8 cellular contexts compared by ENCODE assay signal in genomic region chr11:33802414-33802950, GRCh38. TPM values are rescaled to one million over a fixed set of nuclear protein-coding genes. Genes with fewer than 3 reads are reported as not detected.
DNase-seq lines count a peak whose midpoint lies in the region; ATAC-seq and TF ChIP-seq lines count a peak whose summit lies in the region.

No MANE protein-coding gene starts in this region.

- peak overlapping the region; percentile 39 to 65 for H3K4me3 ChIP-seq in Panc1 (ENCODE audit: low read depth in 2 of 2, low read length in 2 of 2)

- peak; percentile 97 for ATAC-seq in Panc1
- peak; percentile 87 for ATAC-seq in left lobe of liver
- peak; percentile 86 for ATAC-seq in stimulated activated effector memory CD8-positive, alpha-beta T cell treated with anti-CD3 and anti-CD28 coated beads, Interleukin-12 subunit alpha, Interleukin-12 subunit beta, amount 100 ng/mL, for 72 hours
- ATAC-seq in HG03378 (IDR thresholded peaks at IDR 0.05; ENCODE audit: unreplicated experiment), result no peak
- ATAC-seq in HG03457 (IDR thresholded peaks at IDR 0.05; ENCODE audit: unreplicated experiment), result no peak

- TF ChIP-seq CTCF in Panc1 (IDR thresholded peaks at IDR 0.05), result no peak

- intact Hi-C loops in Panc1 (cut with micrococcal nuclease; ENCODE audit: unreplicated experiment), result no loop called here

- peak; percentile 50 for DNase-seq in DMS79 (lab: John Stamatoyannopoulos, UW)
- peak; percentile 15 for DNase-seq in HuH-7 (ENCODE audit: low spot score)
- DNase-seq in Panc1 (ENCODE audit: low read depth, low spot score), result peak; percentile 61
- DNase-seq in dedifferentiated amniotic fluid mesenchymal stem cell (ENCODE audit: extremely low spot score), result peak; percentile 58
- DNase-seq in left lobe of liver (ENCODE audit: low spot score), result no peak
- peak in 1 of 2 donors; percentile 49 for DNase-seq in stimulated activated effector memory CD8-positive, alpha-beta T cell treated with anti-CD3 and anti-CD28 coated beads, Interleukin-12 subunit alpha, Interleukin-12 subunit beta, amount 100 ng/mL, for 72 hours (ENCODE audit: low spot score in 2 of 2)

- 0 out of 2 replicates have a peak overlapping the region, but pooled peaks have one; percentile 45 for H3K27ac ChIP-seq in Panc1 (ENCODE audit: low read length)

- H3K4me3 Mint-ChIP-seq in stimulated activated effector memory CD8-positive, alpha-beta T cell treated with anti-CD3 and anti-CD28 coated beads, Interleukin-12 subunit alpha, Interleukin-12 subunit beta, amount 100 ng/mL, for 72 hours, result no peak overlapping the region

- H3K9me3 Mint-ChIP-seq in stimulated activated effector memory CD8-positive, alpha-beta T cell treated with anti-CD3 and anti-CD28 coated beads, Interleukin-12 subunit alpha, Interleukin-12 subunit beta, amount 100 ng/mL, for 72 hours, result no peaks in the 10 kb centered on the region

- in situ Hi-C loops in Panc1 (cut with HindIII; ENCODE audit: low pct_unique_long_range_greater_than_20kb, low sequenced_read_pairs), result no loop called here

- H3K36me3 ChIP-seq in Panc1 (ENCODE audit: control insufficient read depth, insufficient read depth, low read length), result no peaks in the 10 kb centered on the region

- POLR2A ChIA-PET in Panc1 (lab: Charles Lee), result interaction anchor here (0.7 to 1.0 kb wide), 2 partner anchors 59 to 61 kb away, joined by 3 read pairs; no protein-coding TSS in a partner anchor

- H3K27me3 ChIP-seq in Panc1 (ENCODE audit: control insufficient read depth, insufficient read depth, low read length), result no peaks in the 10 kb centered on the region

- H3K4me1 Mint-ChIP-seq in stimulated activated effector memory CD8-positive, alpha-beta T cell treated with anti-CD3 and anti-CD28 coated beads, Interleukin-12 subunit alpha, Interleukin-12 subunit beta, amount 100 ng/mL, for 72 hours, result no peaks in the 10 kb centered on the region

- no peak overlapping the region for H3K27ac Mint-ChIP-seq in stimulated activated effector memory CD8-positive, alpha-beta T cell treated with anti-CD3 and anti-CD28 coated beads, Interleukin-12 subunit alpha, Interleukin-12 subunit beta, amount 100 ng/mL, for 72 hours

- H3K9me3 ChIP-seq in Panc1 (ENCODE audit: control insufficient read depth, insufficient read depth, low read depth, low read length), result no peaks in the 10 kb centered on the region

- H3K4me1 ChIP-seq in Panc1 (ENCODE audit: control insufficient read depth, insufficient read depth, low read length), result peaks cover 2% of the 10 kb centered on the region; the same call in 1 of the 2 replicates

- H3K36me3 Mint-ChIP-seq in stimulated activated effector memory CD8-positive, alpha-beta T cell treated with anti-CD3 and anti-CD28 coated beads, Interleukin-12 subunit alpha, Interleukin-12 subunit beta, amount 100 ng/mL, for 72 hours, result no peaks in the 10 kb centered on the region

- CTCF ChIA-PET in Panc1 (lab: Charles Lee), result interaction anchor here (0.6 kb wide), 1 partner anchor 179 kb away, joined by 3 read pairs; no protein-coding TSS in a partner anchor

- BruUV-seq in Panc1 (replicated peaks; lab: Mats Ljungman, UMichigan), result no TSS peak

RNA-seq across cellular contexts. Expression of gene FBXO3, which starts 28.2 kb away (rescaled TPM):
- total RNA-seq in Panc1 (2021; ENCODE audit: unreplicated experiment), result 22.3 TPM
- polyA plus RNA-seq in Panc1 (2012; ENCODE audit: insufficient read length), result 15.2 TPM
- 18.9 TPM for total RNA-seq in left lobe of liver

Comparison
In these comparisons a context has a peak if more than half of its experiments do, and no peak if none do; other contexts are left out.
1. ATAC-seq: peak in Panc1 (single experiment), left lobe of liver (single experiment) and stimulated activated effector memory CD8-positive, alpha-beta T cell treated with anti-CD3 and anti-CD28 coated beads, Interleukin-12 subunit alpha, Interleukin-12 subunit beta, amount 100 ng/mL, for 72 hours (single experiment); none in HG03378 (single experiment) and HG03457 (single experiment).